ENCODE assay signal across 10 cellular contexts in the genomic region with DNA sequence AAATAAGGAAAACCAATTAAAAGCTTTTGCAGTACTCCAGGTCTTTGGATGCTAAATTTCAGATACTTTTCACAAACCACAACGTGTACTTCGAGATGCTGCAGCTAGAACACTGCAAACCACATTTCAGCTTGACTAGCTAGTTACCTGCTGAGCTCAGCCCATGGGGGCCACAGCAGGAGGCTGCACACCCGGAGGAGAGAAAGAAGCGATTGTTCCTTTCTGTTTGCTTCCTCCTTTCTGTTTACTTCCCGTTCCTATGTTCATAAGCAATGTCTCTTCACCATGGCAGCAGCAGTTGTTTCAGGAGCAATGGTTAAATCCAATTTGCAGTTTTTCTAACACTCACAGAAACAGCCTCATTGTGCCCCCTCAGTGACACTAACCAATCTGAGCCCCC.
DNase-seq lines count a peak whose midpoint lies in the region; ATAC-seq lines count a peak whose summit lies in the region.
"Had no signal": no experiment of that assay in that cellular context is flagged by ENCODE, and none has a peak within 500 bp of the region (broad histone marks: within the 10 kb centered on the region; RNA-seq: fewer than 3 reads in every experiment).

No MANE protein-coding gene starts in this region.

- in situ Hi-C loops in G401 (cut with HindIII; ENCODE audit: low sequenced_read_pairs): no loop called here

- ATAC-seq in activated CD8-positive, alpha-beta memory T cell treated with anti-CD3 and anti-CD28 coated beads, Interleukin-2, amount 10 ng/mL, durations not matched to agents 7 days and 5 days: peak; percentile 65
- ATAC-seq in stimulated activated naive CD8-positive, alpha-beta T cell treated with anti-CD3 and anti-CD28 coated beads, Interleukin-15, Interleukin-2, amounts not matched to agents 100 U/mL and 50 U/mL, for 24 hours: peak; percentile 45

- H3K27ac Mint-ChIP-seq in activated CD8-positive, alpha-beta memory T cell treated with anti-CD3 and anti-CD28 coated beads, Interleukin-2, amount 10 ng/mL, durations not matched to agents 7 days and 5 days: peak overlapping the region; percentile 85
- peak overlapping the region; percentile 92 for H3K27ac Mint-ChIP-seq in activated naive CD4-positive, alpha-beta T cell treated with anti-CD3 and anti-CD28 coated beads, Interleukin-2, amount 50 U/mL, for 24 hours

- H3K27me3 Mint-ChIP-seq in activated CD8-positive, alpha-beta memory T cell treated with anti-CD3 and anti-CD28 coated beads, Interleukin-2, amount 10 ng/mL, durations not matched to agents 7 days and 5 days: no peaks in the 10 kb centered on the region
- H3K27me3 Mint-ChIP-seq in activated naive CD4-positive, alpha-beta T cell treated with anti-CD3 and anti-CD28 coated beads, Interleukin-2, amount 50 U/mL, for 24 hours: no peaks in the 10 kb centered on the region

- CTCF ChIA-PET in activated CD8-positive, alpha-beta memory T cell treated with anti-CD3 and anti-CD28 coated beads, Interleukin-2, amount 10 ng/mL, durations not matched to agents 7 days and 5 days (lab: Charles Lee): interaction anchor here (1.4 kb wide), 1 partner anchor 24 kb away, joined by 4 read pairs; no protein-coding TSS in a partner anchor

- peaks cover 3% of the 10 kb centered on the region for H3K36me3 Mint-ChIP-seq in activated CD8-positive, alpha-beta memory T cell treated with anti-CD3 and anti-CD28 coated beads, Interleukin-2, amount 10 ng/mL, durations not matched to agents 7 days and 5 days
- H3K36me3 Mint-ChIP-seq in activated naive CD4-positive, alpha-beta T cell treated with anti-CD3 and anti-CD28 coated beads, Interleukin-2, amount 50 U/mL, for 24 hours: no peaks in the 10 kb centered on the region

- peaks cover 23% of the 10 kb centered on the region for H3K4me1 Mint-ChIP-seq in activated CD8-positive, alpha-beta memory T cell treated with anti-CD3 and anti-CD28 coated beads, Interleukin-2, amount 10 ng/mL, durations not matched to agents 7 days and 5 days
- H3K4me1 Mint-ChIP-seq in activated naive CD4-positive, alpha-beta T cell treated with anti-CD3 and anti-CD28 coated beads, Interleukin-2, amount 50 U/mL, for 24 hours: peaks cover 26% of the 10 kb centered on the region

- peak; percentile 48 for DNase-seq in activated CD8-positive, alpha-beta memory T cell treated with anti-CD3 and anti-CD28 coated beads, Interleukin-2, amount 10 ng/mL, durations not matched to agents 7 days and 5 days
- no peak for DNase-seq in activated CD8-positive, alpha-beta memory T cell treated with anti-CD3 and anti-CD28 coated beads for 24 hours
- DNase-seq in NCI-H2107 treated with DMSO at 0.1 percent for 48 hours (lab: John Stamatoyannopoulos, UW; ENCODE audit: unreplicated experiment): peak; percentile 98
- DNase-seq in stimulated activated naive CD8-positive, alpha-beta T cell treated with anti-CD3 and anti-CD28 coated beads, Interleukin-15, Interleukin-2, amounts not matched to agents 100 U/mL and 50 U/mL, for 24 hours: peak; percentile 22
- no peak for DNase-seq in G401 (ENCODE audit: low spot score)
- no peak for DNase-seq in GDM1 (lab: John Stamatoyannopoulos, UW)
- DNase-seq in germinal center (ENCODE audit: low spot score): no peak
- DNase-seq: anterior cingulate cortex, heart left ventricle had no signal

- H3K9me3 Mint-ChIP-seq in activated CD8-positive, alpha-beta memory T cell treated with anti-CD3 and anti-CD28 coated beads, Interleukin-2, amount 10 ng/mL, durations not matched to agents 7 days and 5 days (ENCODE audit: low read depth): no peaks in the 10 kb centered on the region
- peaks cover 4% of the 10 kb centered on the region for H3K9me3 Mint-ChIP-seq in activated naive CD4-positive, alpha-beta T cell treated with anti-CD3 and anti-CD28 coated beads, Interleukin-2, amount 50 U/mL, for 24 hours

- H3K4me3 Mint-ChIP-seq in activated CD8-positive, alpha-beta memory T cell treated with anti-CD3 and anti-CD28 coated beads, Interleukin-2, amount 10 ng/mL, durations not matched to agents 7 days and 5 days: peak overlapping the region; percentile 57
- H3K4me3 Mint-ChIP-seq in activated naive CD4-positive, alpha-beta T cell treated with anti-CD3 and anti-CD28 coated beads, Interleukin-2, amount 50 U/mL, for 24 hours: peak overlapping the region; percentile 49

Comparison
In these comparisons a context has a peak if more than half of its experiments do, and no peak if none do; other contexts are left out.
1. DNase-seq: peak in activated CD8-positive, alpha-beta memory T cell treated with anti-CD3 and anti-CD28 coated beads, Interleukin-2, amount 10 ng/mL, durations not matched to agents 7 days and 5 days (single experiment), NCI-H2107 treated with DMSO at 0.1 percent for 48 hours (single experiment) and stimulated activated naive CD8-positive, alpha-beta T cell treated with anti-CD3 and anti-CD28 coated beads, Interleukin-15, Interleukin-2, amounts not matched to agents 100 U/mL and 50 U/mL, for 24 hours (single experiment); none in activated CD8-positive, alpha-beta memory T cell treated with anti-CD3 and anti-CD28 coated beads for 24 hours (single experiment), G401 (single experiment), GDM1 (single experiment) and germinal center (single experiment).